ENCODE assay signal across 8 cellular contexts in the genomic region with DNA sequence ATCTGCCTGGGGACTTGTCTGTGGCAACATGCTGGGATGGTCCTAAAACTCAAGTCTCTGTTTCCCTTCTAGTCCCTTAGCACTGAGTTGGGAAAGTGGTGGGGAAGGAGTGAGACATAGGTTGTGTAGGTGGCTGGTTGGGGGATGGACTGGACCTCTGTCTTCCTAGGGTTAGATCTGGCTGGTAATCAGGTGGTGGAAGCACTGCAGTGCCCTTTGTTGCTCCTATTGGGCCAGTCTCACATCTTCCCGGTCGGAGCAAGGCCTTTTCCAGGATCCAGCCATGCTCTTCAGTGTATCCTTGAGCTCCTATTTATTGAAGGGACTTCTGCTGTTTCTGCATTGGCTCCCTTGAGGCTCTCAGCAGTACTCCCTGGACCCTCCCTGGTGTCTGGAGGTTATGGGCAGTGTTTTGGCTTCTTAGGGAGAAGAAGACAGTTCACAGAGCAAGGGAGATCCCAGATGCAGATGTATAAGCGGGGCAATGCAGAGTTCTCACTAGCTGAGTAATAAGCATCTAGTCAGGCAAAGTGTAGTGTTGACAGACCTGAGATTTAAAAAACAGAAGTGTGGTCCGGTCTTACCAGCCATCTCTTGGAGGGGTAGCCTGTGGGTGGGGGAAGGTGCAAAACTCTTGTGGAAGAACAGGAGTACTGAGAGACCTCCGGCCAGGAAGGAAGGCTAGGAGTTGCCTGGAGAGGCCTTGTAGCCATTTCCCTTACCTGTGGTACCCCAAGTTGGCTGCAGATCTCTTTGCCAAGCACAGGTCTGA. TPM values are rescaled to one million over a fixed set of nuclear protein-coding genes. Genes with fewer than 3 reads are reported as not detected.
A peak's percentile ranks its signal among the peaks of the same experiment; 100 is the strongest.
DNase-seq lines count a peak whose midpoint lies in the region; ATAC-seq lines count a peak whose summit lies in the region.

No MANE protein-coding gene starts in this region.

- H3K9me3 ChIP-seq in iPS-20b (ENCODE audit: insufficient read depth, low read depth, low read length) = no peaks in the 10 kb centered on the region
- H3K9me3 ChIP-seq in thymus (ENCODE audit: control insufficient read depth) = no peaks in the 10 kb centered on the region

- peaks cover 55% of the 10 kb centered on the region for H3K4me1 Mint-ChIP-seq in activated CD8-positive, alpha-beta memory T cell treated with anti-CD3 and anti-CD28 coated beads, Interleukin-2, amount 10 ng/mL, durations not matched to agents 7 days and 5 days
- H3K4me1 Mint-ChIP-seq in activated T-cell treated with anti-CD3 and anti-CD28 coated beads, Interleukin-2, amount 50 U/mL, for 72 hours (ENCODE audit: low read depth) = peaks cover 62% of the 10 kb centered on the region

- peak overlapping the region; percentile 79 for H3K4me3 Mint-ChIP-seq in activated CD8-positive, alpha-beta memory T cell treated with anti-CD3 and anti-CD28 coated beads, Interleukin-2, amount 10 ng/mL, durations not matched to agents 7 days and 5 days
- peak overlapping the region; percentile 98 to 100 for H3K4me3 Mint-ChIP-seq in activated T-cell treated with anti-CD3 and anti-CD28 coated beads, Interleukin-2, amount 50 U/mL, for 72 hours

- H3K27me3 ChIP-seq in iPS-20b (ENCODE audit: insufficient read depth, low read length) = no peaks in the 10 kb centered on the region
- no peaks in the 10 kb centered on the region for H3K27me3 ChIP-seq in thymus (ENCODE audit: control insufficient read depth, insufficient read depth)

- peaks cover 8% of the 10 kb centered on the region for H3K36me3 ChIP-seq in iPS-20b (ENCODE audit: insufficient read depth, low read depth, low read length)
- peaks cover 3% of the 10 kb centered on the region for H3K36me3 ChIP-seq in thymus (ENCODE audit: control insufficient read depth, insufficient read depth)

- 88% methylated on average over 5 of the region's 5 CpGs for WGBS in thymus

- no peaks in the 10 kb centered on the region for H3K27me3 Mint-ChIP-seq in activated CD8-positive, alpha-beta memory T cell treated with anti-CD3 and anti-CD28 coated beads, Interleukin-2, amount 10 ng/mL, durations not matched to agents 7 days and 5 days
- H3K27me3 Mint-ChIP-seq in activated T-cell treated with anti-CD3 and anti-CD28 coated beads, Interleukin-2, amount 50 U/mL, for 72 hours (ENCODE audit: low read depth) = no peaks in the 10 kb centered on the region

- ATAC-seq in activated CD8-positive, alpha-beta memory T cell treated with anti-CD3 and anti-CD28 coated beads, Interleukin-2, amount 10 ng/mL, durations not matched to agents 7 days and 5 days = no peak
- no peak for ATAC-seq in activated T-cell treated with anti-CD3 and anti-CD28 coated beads, Interleukin-2, amount 50 U/mL, for 72 hours (replicated peaks in 1 of 2)
- ATAC-seq in GM18502 (IDR thresholded peaks at IDR 0.05; ENCODE audit: poor library complexity, unreplicated experiment) (no peak), GM21717 (IDR thresholded peaks at IDR 0.05; ENCODE audit: unreplicated experiment) (no peak)

- H3K4me3 ChIP-seq in iPS-20b (ENCODE audit: low read length) = peak overlapping the region; percentile 97
- H3K4me3 ChIP-seq in thymus (ENCODE audit: low read length) = peak overlapping the region; percentile 86

- CTCF ChIA-PET in activated CD8-positive, alpha-beta memory T cell treated with anti-CD3 and anti-CD28 coated beads, Interleukin-2, amount 10 ng/mL, durations not matched to agents 7 days and 5 days (lab: Charles Lee) = interaction anchor here (0.9 to 4.5 kb wide), 9 partner anchors 12 to 324 kb away, joined by 3 to 38 read pairs (median 5); a partner anchor contains a TSS

- peak overlapping the region; percentile 95 for H3K9ac ChIP-seq in iPS-20b (ENCODE audit: low read depth, low read length)

- H3K27ac Mint-ChIP-seq in activated CD8-positive, alpha-beta memory T cell treated with anti-CD3 and anti-CD28 coated beads, Interleukin-2, amount 10 ng/mL, durations not matched to agents 7 days and 5 days = peak overlapping the region; percentile 91
- H3K27ac Mint-ChIP-seq in activated T-cell treated with anti-CD3 and anti-CD28 coated beads, Interleukin-2, amount 50 U/mL, for 72 hours = peak overlapping the region; percentile 95

- peak overlapping the region; percentile 96 for H3K27ac ChIP-seq in iPS-20b (ENCODE audit: low read length)
- H3K27ac ChIP-seq in thymus (ENCODE audit: low read depth) = peak overlapping the region; percentile 52

- no peaks in the 10 kb centered on the region for H3K9me3 Mint-ChIP-seq in activated CD8-positive, alpha-beta memory T cell treated with anti-CD3 and anti-CD28 coated beads, Interleukin-2, amount 10 ng/mL, durations not matched to agents 7 days and 5 days (ENCODE audit: low read depth)
- no peaks in the 10 kb centered on the region for H3K9me3 Mint-ChIP-seq in activated T-cell treated with anti-CD3 and anti-CD28 coated beads, Interleukin-2, amount 50 U/mL, for 72 hours

- peaks cover 12% of the 10 kb centered on the region for H3K36me3 Mint-ChIP-seq in activated CD8-positive, alpha-beta memory T cell treated with anti-CD3 and anti-CD28 coated beads, Interleukin-2, amount 10 ng/mL, durations not matched to agents 7 days and 5 days
- peaks cover 5% of the 10 kb centered on the region in 2 donors for H3K36me3 Mint-ChIP-seq in activated T-cell treated with anti-CD3 and anti-CD28 coated beads, Interleukin-2, amount 50 U/mL, for 72 hours (ENCODE audit: insufficient read depth in 2 of 2)

- peak; percentile 43 for DNase-seq in activated CD8-positive, alpha-beta memory T cell treated with anti-CD3 and anti-CD28 coated beads, Interleukin-2, amount 10 ng/mL, durations not matched to agents 7 days and 5 days
- DNase-seq in activated CD8-positive, alpha-beta memory T cell treated with anti-CD3 and anti-CD28 coated beads for 24 hours = no peak
- DNase-seq in activated T-cell treated with anti-CD3 and anti-CD28 coated beads, Interleukin-2, amount 50 U/mL, for 72 hours = no peak
- no peak for DNase-seq in SKM-1 (lab: John Stamatoyannopoulos, UW; ENCODE audit: unreplicated experiment)

- H3K4me1 ChIP-seq in iPS-20b (ENCODE audit: insufficient read depth, low read length) (peaks cover 40% of the 10 kb centered on the region), thymus (ENCODE audit: control insufficient read depth, insufficient read depth, low read length) (peaks cover 32% of the 10 kb centered on the region)

RNA-seq across cellular contexts. Expression of a gene that starts 1.3 kb away (rescaled TPM):
- 100 to 1,000 TPM; 114 to 137 TPM for total RNA-seq in activated CD8-positive, alpha-beta memory T cell treated with anti-CD3 and anti-CD28 coated beads, Interleukin-2, amount 10 ng/mL, durations not matched to agents 7 days and 5 days
- total RNA-seq in activated T-cell treated with anti-CD3 and anti-CD28 coated beads, Interleukin-2, amount 50 U/mL, for 72 hours = 10 to 100 TPM; 80.8 to 90.1 TPM
- 106 TPM for polyA plus RNA-seq in thymus

RNA-seq across cellular contexts. Expression of a gene that starts 2.0 kb away (rescaled TPM):
- total RNA-seq in activated CD8-positive, alpha-beta memory T cell treated with anti-CD3 and anti-CD28 coated beads, Interleukin-2, amount 10 ng/mL, durations not matched to agents 7 days and 5 days = 10 to 100 TPM; 61.8 to 69.3 TPM
- total RNA-seq in activated T-cell treated with anti-CD3 and anti-CD28 coated beads, Interleukin-2, amount 50 U/mL, for 72 hours = 10 to 100 TPM; 43.6 to 59.4 TPM
- 101 TPM for polyA plus RNA-seq in thymus

RNA-seq across cellular contexts. Expression of a gene that starts 3.4 kb away (rescaled TPM):
- 10 to 100 TPM; 47.9 to 52.7 TPM for total RNA-seq in activated CD8-positive, alpha-beta memory T cell treated with anti-CD3 and anti-CD28 coated beads, Interleukin-2, amount 10 ng/mL, durations not matched to agents 7 days and 5 days
- 10 to 100 TPM; 31.7 to 39.2 TPM for total RNA-seq in activated T-cell treated with anti-CD3 and anti-CD28 coated beads, Interleukin-2, amount 50 U/mL, for 72 hours
- 25.7 TPM for polyA plus RNA-seq in thymus

RNA-seq across cellular contexts. Expression of a gene that starts 27.4 kb away (rescaled TPM):
- total RNA-seq in activated CD8-positive, alpha-beta memory T cell treated with anti-CD3 and anti-CD28 coated beads, Interleukin-2, amount 10 ng/mL, durations not matched to agents 7 days and 5 days = 100 to 1,000 TPM; 122 to 124 TPM
- 10 to 100 TPM; 82.9 to 86.4 TPM for total RNA-seq in activated T-cell treated with anti-CD3 and anti-CD28 coated beads, Interleukin-2, amount 50 U/mL, for 72 hours
- 45.0 TPM for polyA plus RNA-seq in thymus

RNA-seq across cellular contexts. Expression of a gene that starts 38.8 kb away (rescaled TPM):
- under 1 TPM; 0.12 to 0.45 TPM for total RNA-seq in activated CD8-positive, alpha-beta memory T cell treated with anti-CD3 and anti-CD28 coated beads, Interleukin-2, amount 10 ng/mL, durations not matched to agents 7 days and 5 days
- under 1 TPM; 0.39 to 0.86 TPM for total RNA-seq in activated T-cell treated with anti-CD3 and anti-CD28 coated beads, Interleukin-2, amount 50 U/mL, for 72 hours
- 2.0 TPM for polyA plus RNA-seq in thymus
